In the genomic region with DNA sequence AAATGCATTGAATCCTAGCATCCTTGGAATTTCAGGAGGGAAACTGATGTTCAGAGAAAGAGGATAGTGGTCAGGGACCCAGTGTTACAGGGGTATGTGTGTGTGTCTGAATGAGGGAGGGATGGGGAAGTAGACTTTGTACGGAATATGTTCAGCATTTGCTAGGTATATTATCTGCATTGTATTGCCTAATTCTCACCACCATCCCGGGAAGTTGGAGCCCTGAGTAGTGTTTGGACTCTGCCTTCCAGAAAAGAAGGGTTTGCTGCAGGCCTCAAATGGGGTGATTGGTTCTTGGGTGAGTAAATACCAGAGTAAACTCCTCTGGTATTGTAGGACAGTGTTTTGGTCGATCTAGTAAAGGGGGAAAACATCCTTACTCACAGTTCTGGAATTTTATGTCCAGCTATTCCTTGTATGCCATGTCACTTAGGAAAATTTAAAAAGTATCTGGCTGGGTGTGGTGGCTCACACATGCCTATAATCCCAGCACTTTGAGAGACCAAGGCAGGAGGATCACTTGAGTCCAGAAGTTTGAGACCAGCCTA, we compare ENCODE assay signal across 28 cellular contexts. TPM values are rescaled to one million over a fixed set of nuclear protein-coding genes. Genes with fewer than 3 reads are reported as not detected.
A peak's percentile ranks its signal among the peaks of the same experiment; 100 is the strongest.
DNase-seq lines count a peak whose midpoint lies in the region; ATAC-seq and TF ChIP-seq lines count a peak whose summit lies in the region.
"Had no signal": no experiment of that assay in that cellular context is flagged by ENCODE, and none has a peak within 500 bp of the region (broad histone marks: within the 10 kb centered on the region; RNA-seq: fewer than 3 reads in every experiment).

No MANE protein-coding gene starts in this region.

- ATAC-seq in IMR-90 (ENCODE audit: low read depth) (peak; percentile 74), HG03135 (IDR thresholded peaks at IDR 0.05; ENCODE audit: unreplicated experiment) (no peak), GM19351 (IDR thresholded peaks at IDR 0.05; ENCODE audit: unreplicated experiment) (no peak)
- ATAC-seq: gastroesophageal sphincter, left lung had no signal

- no peak overlapping the region for H2BK5ac ChIP-seq in IMR-90 (ENCODE audit: low read depth, low read length, poor library complexity, severe bottlenecking)

- H3K36me3 ChIP-seq in BJ (ENCODE audit: control insufficient read depth, insufficient read depth, low read length): no peaks in the 10 kb centered on the region
- peaks cover 8% of the 10 kb centered on the region; the same call in 1 of the 2 replicates for H3K36me3 ChIP-seq in IMR-90 (ENCODE audit: control insufficient read depth, insufficient read depth, low read length)
- H3K36me3 ChIP-seq: left lung had no signal

- peaks cover 57% of the 10 kb centered on the region for H3K4me1 Mint-ChIP-seq in nephron progenitor cell

- H3K9me1 ChIP-seq in IMR-90 (ENCODE audit: insufficient read depth, low read length): peaks cover 13% of the 10 kb centered on the region

- no peak overlapping the region for H3K56ac ChIP-seq in IMR-90 (ENCODE audit: extremely low read depth, insufficient read depth, low read length)

- H4K91ac ChIP-seq in IMR-90 (ENCODE audit: insufficient read depth, low read depth, low read length): peak overlapping the region; percentile 55; the same call in 1 of the 2 replicates

- H3K36me3 Mint-ChIP-seq in nephron progenitor cell (ENCODE audit: low read depth): peaks cover 80% of the 10 kb centered on the region
- H3K36me3 Mint-ChIP-seq: IgD-negative memory B cell had no signal

- in situ Hi-C loops in IMR-90 (cut with MboI; ENCODE audit: low sequenced_read_pairs): no loop called here

- H3K14ac ChIP-seq in IMR-90 (replicated peaks; ENCODE audit: low read depth, low read length): peak overlapping the region; percentile 33

- no peak overlapping the region; the same call in 1 of the 2 replicates for H2AK5ac ChIP-seq in IMR-90 (ENCODE audit: low read depth, low read length)

- CTCF ChIA-PET in BJ (lab: Yijun Ruan, JAX): interaction anchor here (1.0 kb wide), 1 partner anchor 34 kb away, joined by 3 read pairs; no protein-coding TSS in a partner anchor
- CTCF ChIA-PET in IMR-90 (lab: Yijun Ruan, JAX): no interaction called here

- H3K18ac ChIP-seq in IMR-90 (ENCODE audit: low read depth, low read length): no peak overlapping the region

- no CpG with 5 or more reads among the region's 3 CpGs for WGBS in IMR-90 (ENCODE audit: extremely low coverage in 2 of 2, insufficient read length in 1 of 2), 2 experiments

- no peak overlapping the region for H3K27ac ChIP-seq in IMR-90 (ENCODE audit: insufficient read depth, low read length)
- H3K27ac ChIP-seq: C4-2B, esophagus muscularis mucosa, gastroesophageal sphincter, left lung, RWPE1, tibial nerve had no signal

- no peak overlapping the region for H3K23ac ChIP-seq in IMR-90 (ENCODE audit: low read depth, low read length)

- TF ChIP-seq CTCF in BJ (IDR thresholded peaks at IDR 0.05; ENCODE audit: insufficient read depth, low read depth, low read length) (no peak), IMR-90 (conservative IDR thresholded peaks at IDR 0.05; ENCODE audit: low read depth, low read length) (no peak), nephron progenitor cell (IDR thresholded peaks at IDR 0.05) (no peak)

- intact Hi-C loops in IMR-90 (cut with micrococcal nuclease): no loop called here

- no peak for TF ChIP-seq RAD21 in IMR-90 (IDR thresholded peaks at IDR 0.05; ENCODE audit: low read length)

- peak overlapping the region in 1 of 2 experiments; percentile 40; a peak in 1 of 4 replicates for H4K8ac ChIP-seq in IMR-90 (ENCODE audit: low read depth in 2 of 2, low read length in 2 of 2)

- H2AFZ ChIP-seq in IMR-90 (replicated peaks; ENCODE audit: low read length, poor library complexity): no peak overlapping the region

- no peak overlapping the region for H2AK9ac ChIP-seq in IMR-90 (replicated peaks; ENCODE audit: low read depth, low read length, poor library complexity)

- H3K4me3 ChIP-seq in BJ (ENCODE audit: low read depth, low read length) (no peak overlapping the region), IMR-90 (ENCODE audit: insufficient read depth, low read depth, low read length) (no peak overlapping the region)
- H3K4me3 ChIP-seq: esophagus muscularis mucosa, gastroesophageal sphincter, left lung, tibial nerve had no signal

- H2BK120ac ChIP-seq in IMR-90 (ENCODE audit: low read depth, low read length): no peak overlapping the region

- no peak overlapping the region for H2BK15ac ChIP-seq in IMR-90 (ENCODE audit: low read depth, low read length)

- no peak overlapping the region for H3K4ac ChIP-seq in IMR-90 (ENCODE audit: low read depth, low read length)

- POLR2A ChIA-PET in BJ (lab: Charles Lee) (no interaction called here), IMR-90 (lab: Charles Lee; ENCODE audit: unreplicated experiment) (no interaction called here)

- H3K79me1 ChIP-seq in IMR-90 (ENCODE audit: low read depth in 1 of 2, low read length in 2 of 2): peaks cover 34 to 74% of the 10 kb centered on the region in 2 experiments

- peaks cover 14% of the 10 kb centered on the region for H4K20me1 ChIP-seq in IMR-90 (ENCODE audit: insufficient read depth, low read length)

- H3K9ac ChIP-seq in IMR-90 (ENCODE audit: low read depth, low read length): no peak overlapping the region

- H2BK20ac ChIP-seq in IMR-90 (ENCODE audit: low read depth, low read length): no peak overlapping the region

- no peak overlapping the region for H4K5ac ChIP-seq in IMR-90 (ENCODE audit: low read depth, low read length)

- H3K27ac Mint-ChIP-seq in nephron progenitor cell: peak overlapping the region; percentile 88
- H3K27ac Mint-ChIP-seq: dendritic cell treated with granulocyte-macrophage colony-stimulating factor and Interleukin-4, amounts not matched to agents 40 ng/mL and 50 ng/mL, for 4 days; IgD-negative memory B cell had no signal

- H3K27me3 ChIP-seq in BJ (ENCODE audit: control insufficient read depth, insufficient read depth, low read length) (no peaks in the 10 kb centered on the region), IMR-90 (ENCODE audit: control insufficient read depth, insufficient read depth, low read length) (no peaks in the 10 kb centered on the region)
- H3K27me3 ChIP-seq: esophagus muscularis mucosa, gastroesophageal sphincter, left lung, tibial nerve had no signal

- no peak overlapping the region for H3K4me2 ChIP-seq in IMR-90 (ENCODE audit: low read depth, low read length)

- no peak overlapping the region for H3K4me3 Mint-ChIP-seq in nephron progenitor cell
- H3K4me3 Mint-ChIP-seq: dendritic cell treated with granulocyte-macrophage colony-stimulating factor and Interleukin-4, amounts not matched to agents 40 ng/mL and 50 ng/mL, for 4 days had no signal

- H3K9me3 ChIP-seq in IMR-90 (ENCODE audit: control insufficient read depth, insufficient read depth, low read length): no peaks in the 10 kb centered on the region
- H3K9me3 ChIP-seq: Caco-2, esophagus muscularis mucosa, gastroesophageal sphincter, left lung, tibial nerve had no signal

- no peak for TF ChIP-seq POLR2A in IMR-90 (IDR thresholded peaks at IDR 0.05; ENCODE audit: low read depth, low read length)

- H3K27me3 Mint-ChIP-seq in nephron progenitor cell (ENCODE audit: low read depth, poor library complexity): no peaks in the 10 kb centered on the region
- H3K27me3 Mint-ChIP-seq: IgD-negative memory B cell had no signal

- peaks cover 10% of the 10 kb centered on the region for H3K4me1 ChIP-seq in IMR-90 (ENCODE audit: control insufficient read depth, insufficient read depth, low read length)

- BruUV-seq in IMR-90 (replicated peaks; lab: Mats Ljungman, UMichigan): no TSS peak

- dilution Hi-C loops in IMR-90 (cut with HindIII; ENCODE audit: low sequenced_read_pairs, unreplicated experiment): no loop called here

- DNase-seq in BJ (ENCODE audit: low read depth): peak; percentile 49
- peak; percentile 35 for DNase-seq in IMR-90
- peak; percentile 33 for DNase-seq in astrocyte of the hippocampus (ENCODE audit: low read depth, low spot score)
- DNase-seq in nephron progenitor cell: no peak
- DNase-seq in NCI-H748 (lab: John Stamatoyannopoulos, UW; ENCODE audit: unreplicated experiment): no peak
- no peak for DNase-seq in NCI-H2107 treated with DMSO at 0.1 percent for 48 hours (lab: John Stamatoyannopoulos, UW; ENCODE audit: unreplicated experiment)
- DNase-seq: activated CD4-positive, alpha-beta T cell treated with anti-CD3 and anti-CD28 coated beads, Interleukin-2, amount 50 U/mL, for 4 hours; activated naive CD4-positive, alpha-beta T cell; Caco-2; DMS53; GDM1; left lung; mesendoderm; NCI-H1048; NCI-H1694 treated with DMSO at 0.1 percent for 48 hours; stimulated activated CD4-positive, alpha-beta T cell treated with anti-CD3 and anti-CD28 coated beads, Interleukin-15, amount 100 ng/mL, for 24 hours; stimulated activated CD4-positive, alpha-beta T cell treated with anti-CD3 and anti-CD28 coated beads, Interleukin-4, amount 100 ng/mL, for 4 hours; T-helper 1 cell had no signal

- no peaks in the 10 kb centered on the region for H3K9me3 Mint-ChIP-seq in nephron progenitor cell
- H3K9me3 Mint-ChIP-seq: brain; dendritic cell treated with granulocyte-macrophage colony-stimulating factor and Interleukin-4, amounts not matched to agents 40 ng/mL and 50 ng/mL, for 4 days; IgD-negative memory B cell had no signal

TF ChIP-seq in IMR-90, 13 proteins besides CTCF, POLR2A, EP300 and RAD21:
- TF ChIP-seq NFE2L2 (IDR thresholded peaks at IDR 0.05; ENCODE audit: low read depth, low read length) (no peak), MXI1 (IDR thresholded peaks at IDR 0.05; ENCODE audit: borderline replicate concordance, low read depth, low read length) (no peak)
- TF ChIP-seq, protein P1, sequence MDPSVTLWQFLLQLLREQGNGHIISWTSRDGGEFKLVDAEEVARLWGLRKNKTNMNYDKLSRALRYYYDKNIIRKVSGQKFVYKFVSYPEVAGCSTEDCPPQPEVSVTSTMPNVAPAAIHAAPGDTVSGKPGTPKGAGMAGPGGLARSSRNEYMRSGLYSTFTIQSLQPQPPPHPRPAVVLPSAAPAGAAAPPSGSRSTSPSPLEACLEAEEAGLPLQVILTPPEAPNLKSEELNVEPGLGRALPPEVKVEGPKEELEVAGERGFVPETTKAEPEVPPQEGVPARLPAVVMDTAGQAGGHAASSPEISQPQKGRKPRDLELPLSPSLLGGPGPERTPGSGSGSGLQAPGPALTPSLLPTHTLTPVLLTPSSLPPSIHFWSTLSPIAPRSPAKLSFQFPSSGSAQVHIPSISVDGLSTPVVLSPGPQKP (IDR thresholded peaks at IDR 0.05; ENCODE audit: borderline replicate concordance, low read depth, low read length): no peak

RNA-seq across cellular contexts. Expression of a gene that starts 7.1 kb away (rescaled TPM):
- polyA plus RNA-seq in BJ (2011; rRNA removed): 15.1 and 17.8 TPM in 2 replicates
- polyA minus RNA-seq in BJ (2011; rRNA and poly(A)+ RNA removed): 19.6 and 26.8 TPM in 2 replicates
- total RNA-seq in IMR-90 (2012; rRNA removed): 8.9 and 11.7 TPM in 2 replicates
- polyA plus RNA-seq in IMR-90 (2012; rRNA removed): 16.2 and 17.1 TPM in 2 replicates
- 13.7 and 15.5 TPM in 2 replicates for polyA plus RNA-seq in IMR-90 (2012; cell fraction: cytosol; rRNA removed)
- 22.8 and 27.3 TPM in 2 replicates for polyA plus RNA-seq in IMR-90 (2012; cell fraction: nucleus; rRNA removed; ENCODE audit: low replicate concordance)

Comparison
In these comparisons a context has a peak if more than half of its experiments do, and no peak if none do; other contexts are left out.
1. DNase-seq: peak in BJ (single experiment), IMR-90 (single experiment) and astrocyte of the hippocampus (single experiment); none in nephron progenitor cell (single experiment), NCI-H748 (single experiment) and NCI-H2107 treated with DMSO at 0.1 percent for 48 hours (single experiment).